11 cellular contexts compared by ENCODE assay signal in genomic region chr4:164768516-164768915, GRCh38. TPM values are rescaled to one million over a fixed set of nuclear protein-coding genes. Genes with fewer than 3 reads are reported as not detected.
DNase-seq lines count a peak whose midpoint lies in the region; ATAC-seq and TF ChIP-seq lines count a peak whose summit lies in the region.
"Had no signal": no experiment of that assay in that cellular context is flagged by ENCODE, and none has a peak within 500 bp of the region (broad histone marks: within the 10 kb centered on the region; RNA-seq: fewer than 3 reads in every experiment).

No MANE protein-coding gene starts in this region.

- no peak for ATAC-seq in HG03439 (IDR thresholded peaks at IDR 0.05; ENCODE audit: unreplicated experiment)

- no peaks in the 10 kb centered on the region for H3K9me3 ChIP-seq in skeletal muscle satellite cell (replicated peaks; ENCODE audit: low read length)

- H3K4me3 ChIP-seq in skeletal muscle satellite cell (ENCODE audit: low read length) = no peak overlapping the region

- H3K4me1 Mint-ChIP-seq in brain = peaks cover 11% of the 10 kb centered on the region
- H3K4me1 Mint-ChIP-seq: memory B cell had no signal

- no peak overlapping the region for H3K27ac Mint-ChIP-seq in brain
- H3K27ac Mint-ChIP-seq: memory B cell had no signal

- peaks cover 5% of the 10 kb centered on the region for H3K27me3 ChIP-seq in skeletal muscle satellite cell (ENCODE audit: control insufficient read depth, insufficient read depth, low read length)

- H3K36me3 ChIP-seq in skeletal muscle satellite cell (ENCODE audit: insufficient read depth, low read length) = no peaks in the 10 kb centered on the region

- DNase-seq in SIG-M5 treated with dmso at 0.1 percent for 504 hours (lab: John Stamatoyannopoulos, UW; ENCODE audit: unreplicated experiment) (peak; percentile 9), SIG-M5 (lab: John Stamatoyannopoulos, UW) (no peak), HT1080 (ENCODE audit: low read depth) (peak; percentile 28)
- DNase-seq in stimulated activated CD4-positive, alpha-beta T cell treated with anti-CD3 and anti-CD28 coated beads, Interleukin-4, amount 100 ng/mL, for 24 hours = no peak
- DNase-seq in activated CD8-positive, alpha-beta memory T cell treated with anti-CD3 and anti-CD28 coated beads for 24 hours = no peak
- DNase-seq: caudate nucleus, T-helper 1 cell had no signal

- H3K4me1 ChIP-seq in skeletal muscle satellite cell (ENCODE audit: control insufficient read depth, insufficient read depth, low read length) = peaks cover 11% of the 10 kb centered on the region

- no peak overlapping the region for H3K9ac ChIP-seq in skeletal muscle satellite cell (ENCODE audit: low read depth, low read length)

- H3K36me3 Mint-ChIP-seq in brain = no peaks in the 10 kb centered on the region
- H3K36me3 Mint-ChIP-seq: memory B cell had no signal

- peaks cover 0 to 2% (median 0%) of the 10 kb centered on the region in 5 experiments for H3K9me3 Mint-ChIP-seq in brain
- H3K9me3 Mint-ChIP-seq: memory B cell had no signal

- no peaks in the 10 kb centered on the region for H3K27me3 Mint-ChIP-seq in brain

- H3K4me3 Mint-ChIP-seq in brain = no peak overlapping the region
- H3K4me3 Mint-ChIP-seq: memory B cell had no signal

- TF ChIP-seq CTCF in brain (conservative IDR thresholded peaks at IDR 0.05) = peak; percentile 50 to 64

- peak overlapping the region; percentile 29 for H3K4me2 ChIP-seq in skeletal muscle satellite cell (ENCODE audit: low read length)

RNA-seq across cellular contexts. Expression of gene SMIM31, which starts 14.6 kb away (rescaled TPM):
- total RNA-seq in HT1080 (2014; rRNA removed; shearing (Covaris generic)) = not detected in 2 replicates
- polyA plus RNA-seq in HT1080 (2015; cell fraction: cytosol; rRNA removed) = not detected in 2 replicates
- polyA plus RNA-seq in HT1080 (2015; cell fraction: nucleus; rRNA removed) = not detected in 2 replicates
- polyA plus RNA-seq in brain (ENCODE audit: insufficient read depth, low read depth, low replicate concordance) = not detected
- not detected in 2 replicates for total RNA-seq in skeletal muscle satellite cell (2012; rRNA removed)

Comparison
In these comparisons a context has a peak if more than half of its experiments do, and no peak if none do; other contexts are left out.
1. DNase-seq: peak in SIG-M5 treated with dmso at 0.1 percent for 504 hours (single experiment) and HT1080 (single experiment); none in SIG-M5 (single experiment), stimulated activated CD4-positive, alpha-beta T cell treated with anti-CD3 and anti-CD28 coated beads, Interleukin-4, amount 100 ng/mL, for 24 hours (single experiment) and activated CD8-positive, alpha-beta memory T cell treated with anti-CD3 and anti-CD28 coated beads for 24 hours (single experiment).